In the genomic region with DNA sequence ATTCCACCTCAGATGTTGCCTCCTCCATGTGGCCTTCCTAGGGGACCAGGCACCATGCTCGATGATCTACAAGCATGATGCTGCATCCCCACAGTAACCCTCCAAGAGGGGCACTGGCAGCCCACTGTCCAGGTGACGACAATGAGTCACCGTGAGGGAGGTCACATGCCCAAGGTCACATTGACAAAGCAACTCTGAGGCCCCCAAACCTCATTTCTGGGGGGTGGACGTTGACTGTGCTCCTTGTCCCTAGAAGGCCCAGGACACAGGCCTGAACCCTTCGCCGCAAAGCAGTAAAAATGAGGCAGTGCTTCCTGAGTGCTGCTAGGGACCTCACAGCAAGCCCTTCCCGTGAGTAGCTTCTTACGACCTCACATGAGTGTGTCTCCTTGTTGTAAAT, we compare ENCODE assay signal across 20 cellular contexts.
"Had no signal": no experiment of that assay in that cellular context is flagged by ENCODE, and none has a peak within 500 bp of the region (broad histone marks: within the 10 kb centered on the region; RNA-seq: fewer than 3 reads in every experiment).

No MANE protein-coding gene starts in this region.

- H3K27me3 ChIP-seq: neutrophil, sigmoid colon, suprapubic skin, transverse colon, vagina had no signal

- H3K4me3 ChIP-seq: coronary artery, lung, psoas muscle, sigmoid colon, skin epidermis, suprapubic skin, transverse colon, vagina had no signal

- H3K9me3 ChIP-seq: neutrophil, psoas muscle, sigmoid colon, suprapubic skin, transverse colon, vagina had no signal

- ATAC-seq: left ventricle myocardium superior; natural killer cell; right cardiac atrium; stimulated activated naive B cell treated with anti-CD40 and anti-IgM and Interleukin-4, amounts not matched to agents 10 μg/mL and 1 μg/mL and 100 μg/mL, for 72 hours; stimulated activated naive CD8-positive, alpha-beta T cell treated with anti-CD3 and anti-CD28 coated beads, Interleukin-15, amount 100 ng/mL, for 72 hours had no signal

- FAIRE-seq: frontal cortex, keratinocyte had no signal

- H3K27ac ChIP-seq: coronary artery, neutrophil, sigmoid colon, skin epidermis, suprapubic skin, transverse colon, vagina had no signal

- H3K4me1 ChIP-seq: sigmoid colon, transverse colon, vagina had no signal

- H3K36me3 ChIP-seq: neutrophil, sigmoid colon, suprapubic skin, transverse colon, vagina had no signal

- DNase-seq: dermis blood vessel endothelial cell; effector memory CD4-positive, alpha-beta T cell; left ventricle myocardium superior; natural killer cell; sigmoid colon; stimulated activated CD4-positive, alpha-beta T cell treated with anti-CD3 and anti-CD28 coated beads, Interleukin-15, amount 100 ng/mL, for 24 hours; stimulated activated CD4-positive, alpha-beta T cell treated with anti-CD3 and anti-CD28 coated beads, Interleukin-2, amount 100 ng/mL, for 48 hours; stimulated activated naive B cell treated with anti-CD40 and anti-IgM and Interleukin-4, amounts not matched to agents 10 μg/mL and 1 μg/mL and 100 μg/mL, for 72 hours; stimulated activated naive CD8-positive, alpha-beta T cell treated with anti-CD3 and anti-CD28 coated beads, Interleukin-15, amount 100 ng/mL, for 72 hours; transverse colon had no signal
